1 cellular context compared by ENCODE assay signal in the genomic region with DNA sequence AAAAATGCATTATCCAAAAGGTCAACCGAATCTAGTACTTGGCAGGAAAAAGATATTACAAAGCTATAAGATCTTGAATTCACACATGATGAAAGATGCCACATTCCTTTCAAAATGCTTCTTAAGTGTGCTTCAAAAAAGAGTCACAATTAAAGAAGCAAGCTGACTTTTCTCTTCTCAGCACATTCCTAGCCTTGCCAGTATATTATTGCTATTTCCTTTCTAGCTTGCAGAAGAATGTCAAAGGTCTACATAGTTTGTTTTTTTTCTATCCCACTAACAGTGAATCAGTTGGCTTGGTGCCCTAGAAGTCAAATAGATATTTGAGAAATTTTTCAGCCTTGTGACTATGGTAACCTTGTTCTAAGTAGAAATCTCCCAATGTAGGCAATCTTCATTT.
TF ChIP-seq lines count a peak whose summit lies in the region.

No MANE protein-coding gene starts in this region.

TF ChIP-seq in GM23338, 12 proteins besides CTCF, POLR2A, EP300 and RAD21 (continued from another document):
- TF ChIP-seq, protein P1, sequence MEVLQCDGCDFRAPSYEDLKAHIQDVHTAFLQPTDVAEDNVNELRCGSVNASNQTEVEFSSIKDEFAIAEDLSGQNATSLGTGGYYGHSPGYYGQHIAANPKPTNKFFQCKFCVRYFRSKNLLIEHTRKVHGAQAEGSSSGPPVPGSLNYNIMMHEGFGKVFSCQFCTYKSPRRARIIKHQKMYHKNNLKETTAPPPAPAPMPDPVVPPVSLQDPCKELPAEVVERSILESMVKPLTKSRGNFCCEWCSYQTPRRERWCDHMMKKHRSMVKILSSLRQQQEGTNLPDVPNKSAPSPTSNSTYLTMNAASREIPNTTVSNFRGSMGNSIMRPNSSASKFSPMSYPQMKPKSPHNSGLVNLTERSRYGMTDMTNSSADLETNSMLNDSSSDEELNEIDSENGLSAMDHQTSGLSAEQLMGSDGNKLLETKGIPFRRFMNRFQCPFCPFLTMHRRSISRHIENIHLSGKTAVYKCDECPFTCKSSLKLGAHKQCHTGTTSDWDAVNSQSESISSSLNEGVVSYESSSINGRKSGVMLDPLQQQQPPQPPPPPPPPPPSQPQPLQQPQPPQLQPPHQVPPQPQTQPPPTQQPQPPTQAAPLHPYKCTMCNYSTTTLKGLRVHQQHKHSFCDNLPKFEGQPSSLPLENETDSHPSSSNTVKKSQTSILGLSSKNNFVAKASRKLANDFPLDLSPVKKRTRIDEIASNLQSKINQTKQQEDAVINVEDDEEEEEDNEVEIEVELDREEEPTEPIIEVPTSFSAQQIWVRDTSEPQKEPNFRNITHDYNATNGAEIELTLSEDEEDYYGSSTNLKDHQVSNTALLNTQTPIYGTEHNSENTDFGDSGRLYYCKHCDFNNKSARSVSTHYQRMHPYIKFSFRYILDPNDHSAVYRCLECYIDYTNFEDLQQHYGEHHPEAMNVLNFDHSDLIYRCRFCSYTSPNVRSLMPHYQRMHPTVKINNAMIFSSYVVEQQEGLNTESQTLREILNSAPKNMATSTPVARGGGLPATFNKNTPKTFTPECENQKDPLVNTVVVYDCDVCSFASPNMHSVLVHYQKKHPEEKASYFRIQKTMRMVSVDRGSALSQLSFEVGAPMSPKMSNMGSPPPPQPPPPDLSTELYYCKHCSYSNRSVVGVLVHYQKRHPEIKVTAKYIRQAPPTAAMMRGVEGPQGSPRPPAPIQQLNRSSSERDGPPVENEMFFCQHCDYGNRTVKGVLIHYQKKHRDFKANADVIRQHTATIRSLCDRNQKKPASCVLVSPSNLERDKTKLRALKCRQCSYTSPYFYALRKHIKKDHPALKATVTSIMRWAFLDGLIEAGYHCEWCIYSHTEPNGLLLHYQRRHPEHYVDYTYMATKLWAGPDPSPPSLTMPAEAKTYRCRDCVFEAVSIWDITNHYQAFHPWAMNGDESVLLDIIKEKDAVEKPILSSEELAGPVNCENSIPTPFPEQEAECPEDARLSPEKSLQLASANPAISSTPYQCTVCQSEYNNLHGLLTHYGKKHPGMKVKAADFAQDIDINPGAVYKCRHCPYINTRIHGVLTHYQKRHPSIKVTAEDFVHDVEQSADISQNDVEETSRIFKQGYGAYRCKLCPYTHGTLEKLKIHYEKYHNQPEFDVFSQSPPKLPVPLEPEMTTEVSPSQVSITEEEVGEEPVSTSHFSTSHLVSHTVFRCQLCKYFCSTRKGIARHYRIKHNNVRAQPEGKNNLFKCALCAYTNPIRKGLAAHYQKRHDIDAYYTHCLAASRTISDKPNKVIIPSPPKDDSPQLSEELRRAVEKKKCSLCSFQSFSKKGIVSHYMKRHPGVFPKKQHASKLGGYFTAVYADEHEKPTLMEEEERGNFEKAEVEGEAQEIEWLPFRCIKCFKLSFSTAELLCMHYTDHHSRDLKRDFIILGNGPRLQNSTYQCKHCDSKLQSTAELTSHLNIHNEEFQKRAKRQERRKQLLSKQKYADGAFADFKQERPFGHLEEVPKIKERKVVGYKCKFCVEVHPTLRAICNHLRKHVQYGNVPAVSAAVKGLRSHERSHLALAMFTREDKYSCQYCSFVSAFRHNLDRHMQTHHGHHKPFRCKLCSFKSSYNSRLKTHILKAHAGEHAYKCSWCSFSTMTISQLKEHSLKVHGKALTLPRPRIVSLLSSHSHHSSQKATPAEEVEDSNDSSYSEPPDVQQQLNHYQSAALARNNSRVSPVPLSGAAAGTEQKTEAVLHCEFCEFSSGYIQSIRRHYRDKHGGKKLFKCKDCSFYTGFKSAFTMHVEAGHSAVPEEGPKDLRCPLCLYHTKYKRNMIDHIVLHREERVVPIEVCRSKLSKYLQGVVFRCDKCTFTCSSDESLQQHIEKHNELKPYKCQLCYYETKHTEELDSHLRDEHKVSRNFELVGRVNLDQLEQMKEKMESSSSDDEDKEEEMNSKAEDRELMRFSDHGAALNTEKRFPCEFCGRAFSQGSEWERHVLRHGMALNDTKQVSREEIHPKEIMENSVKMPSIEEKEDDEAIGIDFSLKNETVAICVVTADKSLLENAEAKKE (CRISPR knock-in tag; IDR thresholded peaks at IDR 0.05): no peak
- TF ChIP-seq, protein P2, sequence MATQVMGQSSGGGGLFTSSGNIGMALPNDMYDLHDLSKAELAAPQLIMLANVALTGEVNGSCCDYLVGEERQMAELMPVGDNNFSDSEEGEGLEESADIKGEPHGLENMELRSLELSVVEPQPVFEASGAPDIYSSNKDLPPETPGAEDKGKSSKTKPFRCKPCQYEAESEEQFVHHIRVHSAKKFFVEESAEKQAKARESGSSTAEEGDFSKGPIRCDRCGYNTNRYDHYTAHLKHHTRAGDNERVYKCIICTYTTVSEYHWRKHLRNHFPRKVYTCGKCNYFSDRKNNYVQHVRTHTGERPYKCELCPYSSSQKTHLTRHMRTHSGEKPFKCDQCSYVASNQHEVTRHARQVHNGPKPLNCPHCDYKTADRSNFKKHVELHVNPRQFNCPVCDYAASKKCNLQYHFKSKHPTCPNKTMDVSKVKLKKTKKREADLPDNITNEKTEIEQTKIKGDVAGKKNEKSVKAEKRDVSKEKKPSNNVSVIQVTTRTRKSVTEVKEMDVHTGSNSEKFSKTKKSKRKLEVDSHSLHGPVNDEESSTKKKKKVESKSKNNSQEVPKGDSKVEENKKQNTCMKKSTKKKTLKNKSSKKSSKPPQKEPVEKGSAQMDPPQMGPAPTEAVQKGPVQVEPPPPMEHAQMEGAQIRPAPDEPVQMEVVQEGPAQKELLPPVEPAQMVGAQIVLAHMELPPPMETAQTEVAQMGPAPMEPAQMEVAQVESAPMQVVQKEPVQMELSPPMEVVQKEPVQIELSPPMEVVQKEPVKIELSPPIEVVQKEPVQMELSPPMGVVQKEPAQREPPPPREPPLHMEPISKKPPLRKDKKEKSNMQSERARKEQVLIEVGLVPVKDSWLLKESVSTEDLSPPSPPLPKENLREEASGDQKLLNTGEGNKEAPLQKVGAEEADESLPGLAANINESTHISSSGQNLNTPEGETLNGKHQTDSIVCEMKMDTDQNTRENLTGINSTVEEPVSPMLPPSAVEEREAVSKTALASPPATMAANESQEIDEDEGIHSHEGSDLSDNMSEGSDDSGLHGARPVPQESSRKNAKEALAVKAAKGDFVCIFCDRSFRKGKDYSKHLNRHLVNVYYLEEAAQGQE (IDR thresholded peaks at IDR 0.05; ENCODE audit: unreplicated experiment): no peak
- TF ChIP-seq EZH2 (IDR thresholded peaks at IDR 0.05; ENCODE audit: low read depth, unreplicated experiment) (no peak), NANOG (IDR thresholded peaks at IDR 0.05; ENCODE audit: borderline replicate concordance) (no peak), ZNF114 (CRISPR knock-in tag; IDR thresholded peaks at IDR 0.05) (no peak), CREB1 (CRISPR knock-in tag; IDR thresholded peaks at IDR 0.05; ENCODE audit: low read depth) (no peak), ZNF331 (CRISPR knock-in tag; IDR thresholded peaks at IDR 0.05; ENCODE audit: low read depth) (no peak), EZH2phosphoT487 (IDR thresholded peaks at IDR 0.05; ENCODE audit: unreplicated experiment) (no peak), JUNB (IDR thresholded peaks at IDR 0.05; ENCODE audit: unreplicated experiment) (no peak), POLR2AphosphoS5 (IDR thresholded peaks at IDR 0.05; ENCODE audit: low read depth) (no peak)
- TF ChIP-seq, protein P3, sequence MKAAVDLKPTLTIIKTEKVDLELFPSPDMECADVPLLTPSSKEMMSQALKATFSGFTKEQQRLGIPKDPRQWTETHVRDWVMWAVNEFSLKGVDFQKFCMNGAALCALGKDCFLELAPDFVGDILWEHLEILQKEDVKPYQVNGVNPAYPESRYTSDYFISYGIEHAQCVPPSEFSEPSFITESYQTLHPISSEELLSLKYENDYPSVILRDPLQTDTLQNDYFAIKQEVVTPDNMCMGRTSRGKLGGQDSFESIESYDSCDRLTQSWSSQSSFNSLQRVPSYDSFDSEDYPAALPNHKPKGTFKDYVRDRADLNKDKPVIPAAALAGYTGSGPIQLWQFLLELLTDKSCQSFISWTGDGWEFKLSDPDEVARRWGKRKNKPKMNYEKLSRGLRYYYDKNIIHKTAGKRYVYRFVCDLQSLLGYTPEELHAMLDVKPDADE (IDR thresholded peaks at IDR 0.05): no peak
